In the genomic region with DNA sequence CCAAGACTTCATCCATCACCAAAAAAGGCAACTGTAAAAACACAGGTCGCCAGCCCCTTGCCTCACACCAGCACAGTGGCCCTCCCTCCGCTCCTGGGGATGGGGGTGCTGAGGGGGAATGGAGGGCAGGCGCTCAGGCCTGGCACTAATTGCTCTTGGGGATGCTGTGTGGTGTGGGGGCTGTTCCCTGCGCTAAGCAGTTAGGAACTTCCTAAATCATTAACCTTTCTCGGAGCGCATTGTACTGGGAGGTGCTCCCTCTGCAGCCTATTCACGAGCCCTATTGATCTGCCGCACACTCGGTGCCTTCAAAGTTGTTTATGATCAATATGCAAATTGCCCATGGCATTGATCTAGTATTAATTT, we compare ENCODE assay signal across 1 cellular context.
TF ChIP-seq lines count a peak whose summit lies in the region.

No MANE protein-coding gene starts in this region.

TF ChIP-seq in SK-N-SH treated with all-trans-retinoic acid at 6 μM for 48 hours, 23 proteins besides CTCF, POLR2A, EP300 and RAD21 (continued from another document):
- TF ChIP-seq, protein P1, sequence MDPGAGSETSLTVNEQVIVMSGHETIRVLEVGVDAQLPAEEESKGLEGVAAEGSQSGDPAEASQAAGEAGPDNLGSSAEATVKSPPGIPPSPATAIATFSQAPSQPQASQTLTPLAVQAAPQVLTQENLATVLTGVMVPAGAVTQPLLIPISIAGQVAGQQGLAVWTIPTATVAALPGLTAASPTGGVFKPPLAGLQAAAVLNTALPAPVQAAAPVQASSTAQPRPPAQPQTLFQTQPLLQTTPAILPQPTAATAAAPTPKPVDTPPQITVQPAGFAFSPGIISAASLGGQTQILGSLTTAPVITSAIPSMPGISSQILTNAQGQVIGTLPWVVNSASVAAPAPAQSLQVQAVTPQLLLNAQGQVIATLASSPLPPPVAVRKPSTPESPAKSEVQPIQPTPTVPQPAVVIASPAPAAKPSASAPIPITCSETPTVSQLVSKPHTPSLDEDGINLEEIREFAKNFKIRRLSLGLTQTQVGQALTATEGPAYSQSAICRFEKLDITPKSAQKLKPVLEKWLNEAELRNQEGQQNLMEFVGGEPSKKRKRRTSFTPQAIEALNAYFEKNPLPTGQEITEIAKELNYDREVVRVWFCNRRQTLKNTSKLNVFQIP (CRISPR knock-in tag; IDR thresholded peaks at IDR 0.05; ENCODE audit: borderline replicate concordance, low read depth), result no peak
- TF ChIP-seq CSRNP3 (CRISPR knock-in tag; IDR thresholded peaks at IDR 0.05), result no peak
